Comparison of ENCODE assay signal across 6 cellular contexts in genomic region chr6:28266563-28266961, GRCh38. TPM values are rescaled to one million over a fixed set of nuclear protein-coding genes. Genes with fewer than 3 reads are reported as not detected.
DNase-seq lines count a peak whose midpoint lies in the region.

No MANE protein-coding gene starts in this region.

- peak overlapping the region; percentile 80 to 90 (median 85) for H3K9ac ChIP-seq in BLaER1 treated with 17β-estradiol and CSF1 and Interleukin-3, amounts not matched to agents 10 nM and 100 nM
- H3K9ac ChIP-seq in adipocyte (ENCODE audit: low read length) = peak overlapping the region; percentile 91

- H3K4me3 ChIP-seq in BLaER1 treated with 17β-estradiol and CSF1 and Interleukin-3, amounts not matched to agents 10 nM and 100 nM = peak overlapping the region; percentile 68 to 82 (median 74)
- H3K4me3 ChIP-seq in adipocyte (ENCODE audit: low read length) (peak overlapping the region; percentile 97), mesodermal cell (ENCODE audit: extremely low read depth, insufficient read depth, low read length, poor library complexity, severe bottlenecking) (peak overlapping the region; percentile 71)

- peak overlapping the region; percentile 75 to 95 (median 87) for H3K4me2 ChIP-seq in BLaER1 treated with 17β-estradiol and CSF1 and Interleukin-3, amounts not matched to agents 10 nM and 100 nM

- H3K9me3 ChIP-seq in BLaER1 treated with 17β-estradiol and CSF1 and Interleukin-3, amounts not matched to agents 10 nM and 100 nM (replicated peaks in 1 of 11) = no peaks in the 10 kb centered on the region
- no peaks in the 10 kb centered on the region for H3K9me3 ChIP-seq in adipocyte (ENCODE audit: control insufficient read depth, low read length)
- H3K9me3 ChIP-seq in mesodermal cell (ENCODE audit: control insufficient read depth, low read length) = no peaks in the 10 kb centered on the region

- DNase-seq in adipocyte (ENCODE audit: low read depth) (no peak), NCI-H2029 (lab: John Stamatoyannopoulos, UW) (no peak), HuH-7.5 (ENCODE audit: low spot score) (no peak)
- DNase-seq in activated CD4-positive, alpha-beta T cell treated with anti-CD3 and anti-CD28 coated beads, Interleukin-2, amount 50 U/mL, for 4 hours = no peak

- peaks cover 20 to 36% (median 24%) of the 10 kb centered on the region in 10 experiments for H3K4me1 ChIP-seq in BLaER1 treated with 17β-estradiol and CSF1 and Interleukin-3, amounts not matched to agents 10 nM and 100 nM
- peaks cover 35% of the 10 kb centered on the region for H3K4me1 ChIP-seq in adipocyte (ENCODE audit: control insufficient read depth, insufficient read depth, low read length)
- H3K4me1 ChIP-seq in mesodermal cell (ENCODE audit: control insufficient read depth, insufficient read depth, low read length, poor library complexity, severe bottlenecking) = peaks cover 8% of the 10 kb centered on the region

- H3K36me3 ChIP-seq in BLaER1 treated with 17β-estradiol and CSF1 and Interleukin-3, amounts not matched to agents 10 nM and 100 nM = peaks cover 0 to 7% (median 3%) of the 10 kb centered on the region in 11 experiments; a peak in 9 of 22 replicates
- H3K36me3 ChIP-seq in adipocyte (ENCODE audit: control insufficient read depth, insufficient read depth, low read length, severe bottlenecking) (no peaks in the 10 kb centered on the region), mesodermal cell (ENCODE audit: control insufficient read depth, insufficient read depth, low read length) (peaks cover 6% of the 10 kb centered on the region)

- H3K27ac ChIP-seq in BLaER1 treated with 17β-estradiol and CSF1 and Interleukin-3, amounts not matched to agents 10 nM and 100 nM = peak overlapping the region; percentile 72 to 88 (median 84)
- peak overlapping the region; percentile 86 for H3K27ac ChIP-seq in mesodermal cell (ENCODE audit: low read depth, low read length, severe bottlenecking)

- no peaks in the 10 kb centered on the region for H4K20me1 ChIP-seq in BLaER1 treated with 17β-estradiol and CSF1 and Interleukin-3, amounts not matched to agents 10 nM and 100 nM

- WGBS in mesodermal cell (ENCODE audit: insufficient coverage in 2 of 2), 2 experiments = 60% methylated on average over 2 of the region's 5 CpGs; no CpG with 5 or more reads in 1 of the 2 experiments

- H3K27me3 ChIP-seq in BLaER1 treated with 17β-estradiol and CSF1 and Interleukin-3, amounts not matched to agents 10 nM and 100 nM = no peaks in the 10 kb centered on the region
- no peaks in the 10 kb centered on the region for H3K27me3 ChIP-seq in adipocyte (replicated peaks; ENCODE audit: control insufficient read depth, insufficient read depth, low read length)

RNA-seq across cellular contexts. Expression of gene ZSCAN26, which starts 0.4 kb away (rescaled TPM):
- polyA plus RNA-seq in mesodermal cell (2013, experiment 1 of 2) = 18.2 TPM
- 16.8 TPM for polyA plus RNA-seq in mesodermal cell (2013, experiment 2 of 2)

RNA-seq across cellular contexts. Expression of gene NKAPL, which starts 7.5 kb away (rescaled TPM):
- polyA plus RNA-seq in mesodermal cell (2013, experiment 1 of 2) = not detected
- polyA plus RNA-seq in mesodermal cell (2013, experiment 2 of 2) = not detected

RNA-seq across cellular contexts. Expression of gene ZKSCAN4, which starts 14.5 kb away (rescaled TPM):
- 7.4 TPM for polyA plus RNA-seq in mesodermal cell (2013, experiment 1 of 2)
- polyA plus RNA-seq in mesodermal cell (2013, experiment 2 of 2) = 6.3 TPM

RNA-seq across cellular contexts. Expression of gene PGBD1, which starts 14.8 kb away (rescaled TPM):
- polyA plus RNA-seq in mesodermal cell (2013, experiment 1 of 2) = 8.0 TPM
- polyA plus RNA-seq in mesodermal cell (2013, experiment 2 of 2) = 8.7 TPM

RNA-seq across cellular contexts. Expression of gene ZSCAN9, which starts 41.5 kb away (rescaled TPM):
- 19.7 TPM for polyA plus RNA-seq in mesodermal cell (2013, experiment 1 of 2)
- polyA plus RNA-seq in mesodermal cell (2013, experiment 2 of 2) = 19.7 TPM
